1 cellular context compared by ENCODE assay signal in the genomic region with DNA sequence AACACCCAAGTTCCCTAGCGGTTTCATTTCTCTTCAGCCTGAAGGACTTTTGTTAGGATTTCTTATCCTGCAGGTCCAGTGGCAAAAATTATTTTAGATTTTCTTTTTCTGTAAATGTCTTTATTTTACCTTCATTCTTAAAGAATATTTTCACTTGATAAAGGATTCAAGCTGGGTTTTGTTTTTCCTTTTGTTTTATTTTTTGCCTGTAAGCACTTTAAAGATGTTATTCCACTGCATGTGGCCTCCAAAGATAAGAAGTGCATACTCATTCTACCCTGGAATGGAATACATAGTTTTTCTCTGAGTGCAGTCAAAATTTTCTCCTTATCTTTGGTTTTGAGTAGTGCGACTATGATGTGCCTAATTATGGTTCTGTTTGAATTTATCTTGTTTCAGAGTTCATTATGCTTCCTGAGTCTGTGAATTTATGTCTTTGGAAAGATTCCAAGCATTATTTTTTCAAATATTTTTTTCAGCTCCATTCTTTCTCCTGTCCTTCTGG.
A peak's percentile ranks its signal among the peaks of the same experiment; 100 is the strongest.
TF ChIP-seq lines count a peak whose summit lies in the region.

No MANE protein-coding gene starts in this region.

TF ChIP-seq in K562, 482 proteins besides CTCF, POLR2A, EP300 and RAD21 (continued from another document and continues in another):
- TF ChIP-seq, protein P1, sequence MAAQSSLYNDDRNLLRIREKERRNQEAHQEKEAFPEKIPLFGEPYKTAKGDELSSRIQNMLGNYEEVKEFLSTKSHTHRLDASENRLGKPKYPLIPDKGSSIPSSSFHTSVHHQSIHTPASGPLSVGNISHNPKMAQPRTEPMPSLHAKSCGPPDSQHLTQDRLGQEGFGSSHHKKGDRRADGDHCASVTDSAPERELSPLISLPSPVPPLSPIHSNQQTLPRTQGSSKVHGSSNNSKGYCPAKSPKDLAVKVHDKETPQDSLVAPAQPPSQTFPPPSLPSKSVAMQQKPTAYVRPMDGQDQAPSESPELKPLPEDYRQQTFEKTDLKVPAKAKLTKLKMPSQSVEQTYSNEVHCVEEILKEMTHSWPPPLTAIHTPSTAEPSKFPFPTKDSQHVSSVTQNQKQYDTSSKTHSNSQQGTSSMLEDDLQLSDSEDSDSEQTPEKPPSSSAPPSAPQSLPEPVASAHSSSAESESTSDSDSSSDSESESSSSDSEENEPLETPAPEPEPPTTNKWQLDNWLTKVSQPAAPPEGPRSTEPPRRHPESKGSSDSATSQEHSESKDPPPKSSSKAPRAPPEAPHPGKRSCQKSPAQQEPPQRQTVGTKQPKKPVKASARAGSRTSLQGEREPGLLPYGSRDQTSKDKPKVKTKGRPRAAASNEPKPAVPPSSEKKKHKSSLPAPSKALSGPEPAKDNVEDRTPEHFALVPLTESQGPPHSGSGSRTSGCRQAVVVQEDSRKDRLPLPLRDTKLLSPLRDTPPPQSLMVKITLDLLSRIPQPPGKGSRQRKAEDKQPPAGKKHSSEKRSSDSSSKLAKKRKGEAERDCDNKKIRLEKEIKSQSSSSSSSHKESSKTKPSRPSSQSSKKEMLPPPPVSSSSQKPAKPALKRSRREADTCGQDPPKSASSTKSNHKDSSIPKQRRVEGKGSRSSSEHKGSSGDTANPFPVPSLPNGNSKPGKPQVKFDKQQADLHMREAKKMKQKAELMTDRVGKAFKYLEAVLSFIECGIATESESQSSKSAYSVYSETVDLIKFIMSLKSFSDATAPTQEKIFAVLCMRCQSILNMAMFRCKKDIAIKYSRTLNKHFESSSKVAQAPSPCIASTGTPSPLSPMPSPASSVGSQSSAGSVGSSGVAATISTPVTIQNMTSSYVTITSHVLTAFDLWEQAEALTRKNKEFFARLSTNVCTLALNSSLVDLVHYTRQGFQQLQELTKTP (IDR thresholded peaks at IDR 0.05; ENCODE audit: low read depth in 1 of 2, partially characterized antibody in 2 of 2) = peak; percentile 27 to 86
- TF ChIP-seq TAL1 (IDR thresholded peaks at IDR 0.05) (peak; percentile 94), ZNF77 (CRISPR knock-in tag; IDR thresholded peaks at IDR 0.05) (no peak), HDAC2 (IDR thresholded peaks at IDR 0.05) (peak; percentile 86; the same call in 1 of the 2 replicates), ESRRA (IDR thresholded peaks at IDR 0.05; ENCODE audit: borderline replicate concordance, low read depth) (no peak), ZNF23 (CRISPR knock-in tag; IDR thresholded peaks at IDR 0.05) (no peak), ZNF133 (CRISPR knock-in tag; IDR thresholded peaks at IDR 0.05) (no peak), FOXA1 (IDR thresholded peaks at IDR 0.05; ENCODE audit: borderline replicate concordance) (no peak), ZBTB1 (CRISPR knock-in tag; IDR thresholded peaks at IDR 0.05; ENCODE audit: borderline replicate concordance, low read depth) (no peak), NCOA4 (IDR thresholded peaks at IDR 0.05; ENCODE audit: partially characterized antibody) (no peak), KDM1A (IDR thresholded peaks at IDR 0.05) (peak; percentile 89), ELF1 (tag; IDR thresholded peaks at IDR 0.05) (peak; percentile 66), ZNF311 (CRISPR knock-in tag; IDR thresholded peaks at IDR 0.05) (peak; percentile 49; the same call in 1 of the 2 replicates), ZNF764 (CRISPR knock-in tag; IDR thresholded peaks at IDR 0.05; ENCODE audit: low read depth) (no peak), TEAD1 (CRISPR knock-in tag; IDR thresholded peaks at IDR 0.05) (peak in 1 of 2 experiments; percentile 91; a peak in 2 of 4 replicates), ZSCAN29 (IDR thresholded peaks at IDR 0.05) (no peak), KDM4B (IDR thresholded peaks at IDR 0.05; ENCODE audit: borderline replicate concordance in 2 of 2, low read depth in 1 of 2) (no peak), BRD9 (IDR thresholded peaks at IDR 0.05; ENCODE audit: low read depth, partially characterized antibody) (peak; percentile 94), STAT5A (IDR thresholded peaks at IDR 0.05; ENCODE audit: borderline replicate concordance, low read length) (peak; percentile 87), PRMT5 (CRISPR knock-in tag; IDR thresholded peaks at IDR 0.05) (no peak), ZNF830 (CRISPR knock-in tag; IDR thresholded peaks at IDR 0.05) (no peak), NCOR1 (IDR thresholded peaks at IDR 0.05) (peak; percentile 96), ZNF445 (CRISPR knock-in tag; IDR thresholded peaks at IDR 0.05; ENCODE audit: low read depth) (peak; percentile 37; the same call in 1 of the 2 replicates), ILF3 (IDR thresholded peaks at IDR 0.05; ENCODE audit: borderline replicate concordance) (peak; percentile 60; the same call in 1 of the 2 replicates), SMARCA5 (IDR thresholded peaks at IDR 0.05) (no peak), RBFOX2 (IDR thresholded peaks at IDR 0.05; ENCODE audit: low read depth, low read length) (0 out of 2 replicates have a peak, but pooled peaks have one; percentile 31), FIP1L1 (IDR thresholded peaks at IDR 0.05; ENCODE audit: low read depth, low read length, poor library complexity, severe bottlenecking) (no peak), OTX1 (CRISPR knock-in tag; IDR thresholded peaks at IDR 0.05) (peak; percentile 64; the same call in 1 of the 2 replicates), ZNF134 (CRISPR knock-in tag; conservative IDR thresholded peaks at IDR 0.05) (no peak), DMBX1 (CRISPR knock-in tag; IDR thresholded peaks at IDR 0.05; ENCODE audit: borderline replicate concordance) (peak; percentile 27; the same call in 1 of the 2 replicates), BRF1 (IDR thresholded peaks at IDR 0.05; ENCODE audit: borderline replicate concordance, extremely low read depth, insufficient read length) (no peak), ZNF75A (CRISPR knock-in tag; IDR thresholded peaks at IDR 0.05) (no peak), GATAD2A (IDR thresholded peaks at IDR 0.05) (no peak), POLR2H (tag; IDR thresholded peaks at IDR 0.05; ENCODE audit: low read depth) (peak; percentile 84), GATAD2B (IDR thresholded peaks at IDR 0.05; ENCODE audit: borderline replicate concordance) (peak; percentile 67), KAT8 (IDR thresholded peaks at IDR 0.05; ENCODE audit: low read depth) (no peak), SMARCA4 (IDR thresholded peaks at IDR 0.05) (peak; percentile 100), ZNF766 (CRISPR knock-in tag; conservative IDR thresholded peaks at IDR 0.05) (peak; percentile 85), ZNF197 (CRISPR knock-in tag; IDR thresholded peaks at IDR 0.05; ENCODE audit: low read depth) (peak; percentile 91; the same call in 1 of the 2 replicates), NR2C1 (IDR thresholded peaks at IDR 0.05) (peak; percentile 14; the same call in 1 of the 2 replicates), NR2C1 (tag; IDR thresholded peaks at IDR 0.05) (no peak), MEF2A (IDR thresholded peaks at IDR 0.05; ENCODE audit: control insufficient read depth, low read depth, low read length) (peak; percentile 47; the same call in 1 of the 2 replicates)
- TF ChIP-seq, protein P2, sequence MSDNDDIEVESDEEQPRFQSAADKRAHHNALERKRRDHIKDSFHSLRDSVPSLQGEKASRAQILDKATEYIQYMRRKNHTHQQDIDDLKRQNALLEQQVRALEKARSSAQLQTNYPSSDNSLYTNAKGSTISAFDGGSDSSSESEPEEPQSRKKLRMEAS (CRISPR knock-in tag; IDR thresholded peaks at IDR 0.05) = no peak
- TF ChIP-seq, protein P3, sequence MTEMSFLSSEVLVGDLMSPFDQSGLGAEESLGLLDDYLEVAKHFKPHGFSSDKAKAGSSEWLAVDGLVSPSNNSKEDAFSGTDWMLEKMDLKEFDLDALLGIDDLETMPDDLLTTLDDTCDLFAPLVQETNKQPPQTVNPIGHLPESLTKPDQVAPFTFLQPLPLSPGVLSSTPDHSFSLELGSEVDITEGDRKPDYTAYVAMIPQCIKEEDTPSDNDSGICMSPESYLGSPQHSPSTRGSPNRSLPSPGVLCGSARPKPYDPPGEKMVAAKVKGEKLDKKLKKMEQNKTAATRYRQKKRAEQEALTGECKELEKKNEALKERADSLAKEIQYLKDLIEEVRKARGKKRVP (CRISPR knock-in tag; IDR thresholded peaks at IDR 0.05) = no peak
- TF ChIP-seq, protein P4, sequence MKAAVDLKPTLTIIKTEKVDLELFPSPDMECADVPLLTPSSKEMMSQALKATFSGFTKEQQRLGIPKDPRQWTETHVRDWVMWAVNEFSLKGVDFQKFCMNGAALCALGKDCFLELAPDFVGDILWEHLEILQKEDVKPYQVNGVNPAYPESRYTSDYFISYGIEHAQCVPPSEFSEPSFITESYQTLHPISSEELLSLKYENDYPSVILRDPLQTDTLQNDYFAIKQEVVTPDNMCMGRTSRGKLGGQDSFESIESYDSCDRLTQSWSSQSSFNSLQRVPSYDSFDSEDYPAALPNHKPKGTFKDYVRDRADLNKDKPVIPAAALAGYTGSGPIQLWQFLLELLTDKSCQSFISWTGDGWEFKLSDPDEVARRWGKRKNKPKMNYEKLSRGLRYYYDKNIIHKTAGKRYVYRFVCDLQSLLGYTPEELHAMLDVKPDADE (conservative IDR thresholded peaks at IDR 0.05; ENCODE audit: control insufficient read depth, low read depth, low read length) = no peak
- TF ChIP-seq, protein P5, sequence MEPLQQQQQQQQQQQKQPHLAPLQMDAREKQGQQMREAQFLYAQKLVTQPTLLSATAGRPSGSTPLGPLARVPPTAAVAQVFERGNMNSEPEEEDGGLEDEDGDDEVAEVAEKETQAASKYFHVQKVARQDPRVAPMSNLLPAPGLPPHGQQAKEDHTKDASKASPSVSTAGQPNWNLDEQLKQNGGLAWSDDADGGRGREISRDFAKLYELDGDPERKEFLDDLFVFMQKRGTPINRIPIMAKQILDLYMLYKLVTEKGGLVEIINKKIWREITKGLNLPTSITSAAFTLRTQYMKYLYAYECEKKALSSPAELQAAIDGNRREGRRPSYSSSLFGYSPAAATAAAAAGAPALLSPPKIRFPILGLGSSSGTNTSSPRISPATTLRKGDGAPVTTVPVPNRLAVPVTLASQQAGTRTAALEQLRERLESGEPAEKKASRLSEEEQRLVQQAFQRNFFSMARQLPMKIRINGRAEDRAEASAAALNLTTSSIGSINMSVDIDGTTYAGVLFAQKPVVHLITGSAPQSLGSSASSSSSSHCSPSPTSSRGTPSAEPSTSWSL (CRISPR knock-in tag; IDR thresholded peaks at IDR 0.05; ENCODE audit: borderline replicate concordance) = no peak
- TF ChIP-seq, protein P6, sequence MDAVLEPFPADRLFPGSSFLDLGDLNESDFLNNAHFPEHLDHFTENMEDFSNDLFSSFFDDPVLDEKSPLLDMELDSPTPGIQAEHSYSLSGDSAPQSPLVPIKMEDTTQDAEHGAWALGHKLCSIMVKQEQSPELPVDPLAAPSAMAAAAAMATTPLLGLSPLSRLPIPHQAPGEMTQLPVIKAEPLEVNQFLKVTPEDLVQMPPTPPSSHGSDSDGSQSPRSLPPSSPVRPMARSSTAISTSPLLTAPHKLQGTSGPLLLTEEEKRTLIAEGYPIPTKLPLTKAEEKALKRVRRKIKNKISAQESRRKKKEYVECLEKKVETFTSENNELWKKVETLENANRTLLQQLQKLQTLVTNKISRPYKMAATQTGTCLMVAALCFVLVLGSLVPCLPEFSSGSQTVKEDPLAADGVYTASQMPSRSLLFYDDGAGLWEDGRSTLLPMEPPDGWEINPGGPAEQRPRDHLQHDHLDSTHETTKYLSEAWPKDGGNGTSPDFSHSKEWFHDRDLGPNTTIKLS (IDR thresholded peaks at IDR 0.05; ENCODE audit: borderline replicate concordance, low read depth) = peak; percentile 28; the same call in 1 of the 2 replicates
- TF ChIP-seq, protein P7, sequence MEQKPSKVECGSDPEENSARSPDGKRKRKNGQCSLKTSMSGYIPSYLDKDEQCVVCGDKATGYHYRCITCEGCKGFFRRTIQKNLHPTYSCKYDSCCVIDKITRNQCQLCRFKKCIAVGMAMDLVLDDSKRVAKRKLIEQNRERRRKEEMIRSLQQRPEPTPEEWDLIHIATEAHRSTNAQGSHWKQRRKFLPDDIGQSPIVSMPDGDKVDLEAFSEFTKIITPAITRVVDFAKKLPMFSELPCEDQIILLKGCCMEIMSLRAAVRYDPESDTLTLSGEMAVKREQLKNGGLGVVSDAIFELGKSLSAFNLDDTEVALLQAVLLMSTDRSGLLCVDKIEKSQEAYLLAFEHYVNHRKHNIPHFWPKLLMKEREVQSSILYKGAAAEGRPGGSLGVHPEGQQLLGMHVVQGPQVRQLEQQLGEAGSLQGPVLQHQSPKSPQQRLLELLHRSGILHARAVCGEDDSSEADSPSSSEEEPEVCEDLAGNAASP (IDR thresholded peaks at IDR 0.05) = no peak
- TF ChIP-seq, protein P8, sequence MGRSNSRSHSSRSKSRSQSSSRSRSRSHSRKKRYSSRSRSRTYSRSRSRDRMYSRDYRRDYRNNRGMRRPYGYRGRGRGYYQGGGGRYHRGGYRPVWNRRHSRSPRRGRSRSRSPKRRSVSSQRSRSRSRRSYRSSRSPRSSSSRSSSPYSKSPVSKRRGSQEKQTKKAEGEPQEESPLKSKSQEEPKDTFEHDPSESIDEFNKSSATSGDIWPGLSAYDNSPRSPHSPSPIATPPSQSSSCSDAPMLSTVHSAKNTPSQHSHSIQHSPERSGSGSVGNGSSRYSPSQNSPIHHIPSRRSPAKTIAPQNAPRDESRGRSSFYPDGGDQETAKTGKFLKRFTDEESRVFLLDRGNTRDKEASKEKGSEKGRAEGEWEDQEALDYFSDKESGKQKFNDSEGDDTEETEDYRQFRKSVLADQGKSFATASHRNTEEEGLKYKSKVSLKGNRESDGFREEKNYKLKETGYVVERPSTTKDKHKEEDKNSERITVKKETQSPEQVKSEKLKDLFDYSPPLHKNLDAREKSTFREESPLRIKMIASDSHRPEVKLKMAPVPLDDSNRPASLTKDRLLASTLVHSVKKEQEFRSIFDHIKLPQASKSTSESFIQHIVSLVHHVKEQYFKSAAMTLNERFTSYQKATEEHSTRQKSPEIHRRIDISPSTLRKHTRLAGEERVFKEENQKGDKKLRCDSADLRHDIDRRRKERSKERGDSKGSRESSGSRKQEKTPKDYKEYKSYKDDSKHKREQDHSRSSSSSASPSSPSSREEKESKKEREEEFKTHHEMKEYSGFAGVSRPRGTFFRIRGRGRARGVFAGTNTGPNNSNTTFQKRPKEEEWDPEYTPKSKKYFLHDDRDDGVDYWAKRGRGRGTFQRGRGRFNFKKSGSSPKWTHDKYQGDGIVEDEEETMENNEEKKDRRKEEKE (IDR thresholded peaks at IDR 0.05; ENCODE audit: borderline replicate concordance in 1 of 2, control insufficient read depth in 1 of 2, low read depth in 2 of 2, low read length in 1 of 2) = no peak
- TF ChIP-seq, protein P9, sequence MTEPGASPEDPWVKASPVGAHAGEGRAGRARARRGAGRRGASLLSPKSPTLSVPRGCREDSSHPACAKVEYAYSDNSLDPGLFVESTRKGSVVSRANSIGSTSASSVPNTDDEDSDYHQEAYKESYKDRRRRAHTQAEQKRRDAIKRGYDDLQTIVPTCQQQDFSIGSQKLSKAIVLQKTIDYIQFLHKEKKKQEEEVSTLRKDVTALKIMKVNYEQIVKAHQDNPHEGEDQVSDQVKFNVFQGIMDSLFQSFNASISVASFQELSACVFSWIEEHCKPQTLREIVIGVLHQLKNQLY (CRISPR knock-in tag; conservative IDR thresholded peaks at IDR 0.05) = no peak
